21 cellular contexts compared by ENCODE assay signal in genomic region chr7:144379791-144380384, GRCh38. TPM values are rescaled to one million over a fixed set of nuclear protein-coding genes. Genes with fewer than 3 reads are reported as not detected.
DNase-seq lines count a peak whose midpoint lies in the region; TF ChIP-seq lines count a peak whose summit lies in the region.
"Had no signal": no experiment of that assay in that cellular context is flagged by ENCODE, and none has a peak within 500 bp of the region (broad histone marks: within the 10 kb centered on the region; RNA-seq: fewer than 3 reads in every experiment).

No MANE protein-coding gene starts in this region.

- no peak overlapping the region for H2AFZ ChIP-seq in mammary epithelial cell (ENCODE audit: low read depth, low read length)
- H2AFZ ChIP-seq: GM23338 had no signal

- H3K27me3 Mint-ChIP-seq in osteocyte (ENCODE audit: unreplicated experiment), result no peaks in the 10 kb centered on the region
- H3K27me3 Mint-ChIP-seq in type B pancreatic cell, result no peaks in the 10 kb centered on the region
- H3K27me3 Mint-ChIP-seq in CD4-positive, alpha-beta memory T cell, result no peaks in the 10 kb centered on the region

- dilution Hi-C loops in mammary epithelial cell (cut with HindIII; ENCODE audit: low sequenced_read_pairs), result no loop called here

- H3K4me3 Mint-ChIP-seq in osteocyte (ENCODE audit: unreplicated experiment) (no peak overlapping the region), type B pancreatic cell (no peak overlapping the region)
- H3K4me3 Mint-ChIP-seq in CD4-positive, alpha-beta memory T cell, result no peak overlapping the region
- H3K4me3 Mint-ChIP-seq: CD8-positive, alpha-beta T cell; GM23338 had no signal

- in situ Hi-C loops in mammary epithelial cell (cut with MboI; ENCODE audit: low sequenced_read_pairs in 2 of 2), result no loop called here

- H3K27ac Mint-ChIP-seq in osteocyte (ENCODE audit: unreplicated experiment), result no peak overlapping the region
- no peak overlapping the region for H3K27ac Mint-ChIP-seq in type B pancreatic cell
- no peak overlapping the region for H3K27ac Mint-ChIP-seq in CD4-positive, alpha-beta memory T cell
- H3K27ac Mint-ChIP-seq: CD8-positive, alpha-beta T cell; GM23338 had no signal

- DNase-seq in mammary epithelial cell (no peak), breast epithelium (ENCODE audit: low spot score in 2 of 2) (no peak), coronary artery (ENCODE audit: low spot score) (peak; percentile 58), osteocyte (ENCODE audit: extremely low spot score, unreplicated experiment) (peak; percentile 57), type B pancreatic cell (ENCODE audit: extremely low spot score, unreplicated experiment) (peak; percentile 31), HPDE6-E6E7 (ENCODE audit: extremely low spot score) (no peak), retina (no peak)
- no peak for DNase-seq in CD4-positive, alpha-beta memory T cell
- DNase-seq: 8988T, ACHN, AML-193, BE2C, Caco-2, DMS153, DND-41 had no signal

- H3K36me3 Mint-ChIP-seq in osteocyte (ENCODE audit: unreplicated experiment) (no peaks in the 10 kb centered on the region), type B pancreatic cell (peaks cover 9% of the 10 kb centered on the region)
- peaks cover 22 to 28% of the 10 kb centered on the region in 2 donors for H3K36me3 Mint-ChIP-seq in CD4-positive, alpha-beta memory T cell

- TF ChIP-seq POLR2A in breast epithelium (IDR thresholded peaks at IDR 0.05), result no peak

- H3K27ac ChIP-seq in mammary epithelial cell (ENCODE audit: insufficient read depth, low read depth, low read length) (no peak overlapping the region), breast epithelium (no peak overlapping the region), coronary artery (no peak overlapping the region)
- no peak overlapping the region for H3K27ac ChIP-seq in CD4-positive, alpha-beta memory T cell (ENCODE audit: low read depth, low read length)
- H3K27ac ChIP-seq: A549; BLaER1 treated with 17β-estradiol and CSF1 and Interleukin-3, amounts not matched to agents 10 nM and 100 nM had no signal

- BruUV-seq in mammary epithelial cell (replicated peaks; lab: Mats Ljungman, UMichigan), result TSS peak; percentile 76

- H3K4me1 ChIP-seq in mammary epithelial cell (ENCODE audit: insufficient read depth, low read length) (peaks cover 11% of the 10 kb centered on the region), breast epithelium (no peaks in the 10 kb centered on the region)
- H3K4me1 ChIP-seq in CD4-positive, alpha-beta memory T cell (ENCODE audit: insufficient read depth, low read length), result no peaks in the 10 kb centered on the region
- H3K4me1 ChIP-seq: BE2C, HAP-1 had no signal

- H3K9me3 ChIP-seq in mammary epithelial cell (replicated peaks; ENCODE audit: insufficient read depth, low read length) (no peaks in the 10 kb centered on the region), breast epithelium (no peaks in the 10 kb centered on the region)
- no peaks in the 10 kb centered on the region for H3K9me3 ChIP-seq in CD4-positive, alpha-beta memory T cell (ENCODE audit: control insufficient read depth in 1 of 2, low read length in 2 of 2)
- H3K9me3 ChIP-seq: A549, BE2C, Caco-2, HAP-1 had no signal

- no peaks in the 10 kb centered on the region for H4K20me1 ChIP-seq in mammary epithelial cell (ENCODE audit: insufficient read depth, low read length)
- H4K20me1 ChIP-seq: BLaER1 treated with 17β-estradiol and CSF1 and Interleukin-3, amounts not matched to agents 10 nM and 100 nM had no signal

- no peak overlapping the region for H3K4me2 ChIP-seq in mammary epithelial cell (ENCODE audit: insufficient read depth, low read depth, low read length)
- H3K4me2 ChIP-seq: A549; BLaER1 treated with 17β-estradiol and CSF1 and Interleukin-3, amounts not matched to agents 10 nM and 100 nM; GM23338 had no signal

- WGBS in mammary epithelial cell (ENCODE audit: low coverage, missing lambda C conversion rate), result 81% methylated on average over 10 of the region's 11 CpGs

- CTCF ChIA-PET in mammary epithelial cell (lab: Charles Lee; ENCODE audit: low non-redundant PET), result no interaction called here
- CTCF ChIA-PET in CD4-positive, alpha-beta memory T cell (lab: Charles Lee; ENCODE audit: partially characterized antibody), result interaction anchor here (1.6 kb wide), 1 partner anchor 12 kb away, joined by 6 read pairs; no protein-coding TSS in a partner anchor

- H3K4me1 Mint-ChIP-seq in osteocyte (ENCODE audit: unreplicated experiment), result peaks cover 8% of the 10 kb centered on the region
- peaks cover 6% of the 10 kb centered on the region for H3K4me1 Mint-ChIP-seq in type B pancreatic cell (ENCODE audit: unreplicated experiment)
- H3K4me1 Mint-ChIP-seq in CD4-positive, alpha-beta memory T cell, result peaks cover 0 to 6% (median 5%) of the 10 kb centered on the region in 4 donors

- no peaks in the 10 kb centered on the region for H3K79me2 ChIP-seq in mammary epithelial cell (ENCODE audit: insufficient read depth, low read length)

- no peak for TF ChIP-seq CTCF in mammary epithelial cell (conservative IDR thresholded peaks at IDR 0.05 in 1 of 2, IDR thresholded peaks at IDR 0.05 in 1 of 2; ENCODE audit: extremely low read depth in 1 of 2, insufficient read depth in 1 of 2, low read depth in 1 of 2, low read length in 2 of 2)
- no peak for TF ChIP-seq CTCF in breast epithelium (IDR thresholded peaks at IDR 0.05)
- no peak for TF ChIP-seq CTCF in coronary artery (IDR thresholded peaks at IDR 0.05)
- TF ChIP-seq CTCF in osteocyte (IDR thresholded peaks at IDR 0.05), result no peak
- TF ChIP-seq CTCF in type B pancreatic cell (conservative IDR thresholded peaks at IDR 0.05), result no peak

- intact Hi-C loops in mammary epithelial cell (cut with micrococcal nuclease), result no loop called here
- intact Hi-C loops in breast epithelium (cut with DNase I; ENCODE audit: low total_unique reads), result no loop called here
- intact Hi-C loops in CD4-positive, alpha-beta memory T cell (cut with micrococcal nuclease), result no loop called here

- H3K27me3 ChIP-seq in mammary epithelial cell (ENCODE audit: insufficient read depth, low read length) (no peaks in the 10 kb centered on the region), breast epithelium (no peaks in the 10 kb centered on the region)
- H3K27me3 ChIP-seq in CD4-positive, alpha-beta memory T cell (ENCODE audit: insufficient read depth, low read length), result no peaks in the 10 kb centered on the region
- H3K27me3 ChIP-seq: BE2C; BLaER1 treated with 17β-estradiol and CSF1 and Interleukin-3, amounts not matched to agents 10 nM and 100 nM had no signal

- no peak overlapping the region for H3K9ac ChIP-seq in mammary epithelial cell (ENCODE audit: insufficient read depth, low read length)
- H3K9ac ChIP-seq: BLaER1 treated with 17β-estradiol and CSF1 and Interleukin-3, amounts not matched to agents 10 nM and 100 nM had no signal

- H3K36me3 ChIP-seq in mammary epithelial cell (ENCODE audit: insufficient read depth, low read length) (peaks cover 15% of the 10 kb centered on the region), breast epithelium (no peaks in the 10 kb centered on the region)
- H3K36me3 ChIP-seq in CD4-positive, alpha-beta memory T cell (ENCODE audit: insufficient read depth, low read length), result no peaks in the 10 kb centered on the region
- H3K36me3 ChIP-seq: BE2C; BLaER1 treated with 17β-estradiol and CSF1 and Interleukin-3, amounts not matched to agents 10 nM and 100 nM; HAP-1 had no signal

- POLR2A ChIA-PET in CD4-positive, alpha-beta memory T cell (lab: Charles Lee; ENCODE audit: partially characterized antibody), result no interaction called here

- no peak overlapping the region for H3K4me3 ChIP-seq in mammary epithelial cell (replicated peaks in 1 of 3; ENCODE audit: insufficient read depth in 1 of 3, low read depth in 2 of 3, low read length in 3 of 3)
- H3K4me3 ChIP-seq in breast epithelium, result no peak overlapping the region
- no peak overlapping the region for H3K4me3 ChIP-seq in coronary artery
- no peak overlapping the region for H3K4me3 ChIP-seq in CD4-positive, alpha-beta memory T cell (ENCODE audit: low read length in 2 of 2)
- H3K4me3 ChIP-seq: A549; BLaER1 treated with 17β-estradiol and CSF1 and Interleukin-3, amounts not matched to agents 10 nM and 100 nM; GM23338; HAP-1 had no signal

- H3K9me3 Mint-ChIP-seq in osteocyte (ENCODE audit: unreplicated experiment) (peaks cover 3% of the 10 kb centered on the region), type B pancreatic cell (no peaks in the 10 kb centered on the region)
- no peaks in the 10 kb centered on the region for H3K9me3 Mint-ChIP-seq in CD4-positive, alpha-beta memory T cell
- H3K9me3 Mint-ChIP-seq: CD8-positive, alpha-beta T cell; GM23338 had no signal

RNA-seq across cellular contexts. Expression of gene NOBOX, which starts 23.6 kb away (rescaled TPM):
- total RNA-seq in mammary epithelial cell (not detected), breast epithelium (not detected), osteocyte (not detected in 2 replicates), type B pancreatic cell (ENCODE audit: low replicate concordance) (not detected in 2 replicates)
- polyA plus RNA-seq in mammary epithelial cell, result not detected
- polyA minus RNA-seq in mammary epithelial cell, result not detected
- not detected for total RNA-seq in CD4-positive, alpha-beta memory T cell
- polyA plus RNA-seq in CD4-positive, alpha-beta memory T cell, result not detected
- total RNA-seq: Caco-2; CD8-positive, alpha-beta T cell; GM23338; H4 had no signal
- polyA plus RNA-seq: A549, GM23338 had no signal

RNA-seq across cellular contexts. Expression of gene ARHGEF5, which starts 24.7 kb away (rescaled TPM):
- total RNA-seq in mammary epithelial cell (10 to 100 TPM; 46.5 to 46.7 TPM), breast epithelium (10 to 100 TPM in 2 of 3 donors, 1 to 10 TPM in 1; 5.9 to 71.7 (median 31.8) TPM), osteocyte (4.1 and 7.4 TPM in 2 replicates), type B pancreatic cell (ENCODE audit: low replicate concordance) (17.2 and 51.2 TPM in 2 replicates)
- polyA plus RNA-seq in mammary epithelial cell, result 39.4 TPM
- 71.6 TPM for polyA minus RNA-seq in mammary epithelial cell
- total RNA-seq in CD4-positive, alpha-beta memory T cell, result 10 to 100 TPM in 1 of 2 experiments, 1 to 10 TPM in 1; 9.0 to 12.0 TPM
- polyA plus RNA-seq in CD4-positive, alpha-beta memory T cell, result 1 to 10 TPM in 1 of 2 donors, not detected in 1; 3.9 TPM

Comparison
In these comparisons a context has a peak if more than half of its experiments do, and no peak if none do; other contexts are left out.
1. DNase-seq: peak in coronary artery (single experiment), osteocyte (single experiment) and type B pancreatic cell (single experiment); none in mammary epithelial cell (single experiment), breast epithelium (0 of 2), CD4-positive, alpha-beta memory T cell (0 of 5), HPDE6-E6E7 (single experiment) and retina (single experiment).